18 cellular contexts compared by ENCODE assay signal in the genomic region with DNA sequence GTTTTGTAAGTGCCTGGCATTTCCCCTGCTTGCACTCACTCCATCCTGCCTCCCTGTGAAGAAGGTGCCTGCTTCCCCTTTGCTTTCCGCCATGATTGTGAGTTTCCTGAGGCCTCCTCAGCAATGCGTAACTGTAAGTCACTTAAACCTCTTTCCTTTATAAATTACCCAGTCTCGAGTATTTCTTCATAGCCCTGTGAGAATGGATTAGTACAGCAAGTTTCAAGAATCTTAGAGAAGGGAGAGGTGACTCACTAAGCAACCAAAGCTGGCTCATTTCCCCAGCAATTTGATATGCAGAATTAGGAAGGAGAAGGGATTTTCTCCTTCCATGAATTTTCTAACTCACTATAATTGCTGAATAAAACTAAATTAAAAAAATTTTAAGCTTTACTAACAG.
DNase-seq lines count a peak whose midpoint lies in the region; ATAC-seq, FAIRE-seq and TF ChIP-seq lines count a peak whose summit lies in the region.
"Had no signal": no experiment of that assay in that cellular context is flagged by ENCODE, and none has a peak within 500 bp of the region (broad histone marks: within the 10 kb centered on the region; RNA-seq: fewer than 3 reads in every experiment).

No MANE protein-coding gene starts in this region.

- ATAC-seq in mucosa of descending colon (no peak), HG02852 (IDR thresholded peaks at IDR 0.05; ENCODE audit: unreplicated experiment) (no peak)

- H3K79me2 ChIP-seq in ACC112 (ENCODE audit: control insufficient read depth, insufficient read depth, low read length, unreplicated experiment) (no peaks in the 10 kb centered on the region), mammary epithelial cell (ENCODE audit: insufficient read depth, low read length) (no peaks in the 10 kb centered on the region)

- H3K27me3 ChIP-seq in ACC112 (ENCODE audit: insufficient read depth, low read length) (no peaks in the 10 kb centered on the region), mammary epithelial cell (ENCODE audit: insufficient read depth, low read length) (no peaks in the 10 kb centered on the region)

- BruUV-seq in mammary epithelial cell (replicated peaks; lab: Mats Ljungman, UMichigan), result no TSS peak

- H4K20me1 ChIP-seq in mammary epithelial cell (ENCODE audit: insufficient read depth, low read length), result no peaks in the 10 kb centered on the region

- no peak overlapping the region for H3K4me2 ChIP-seq in mammary epithelial cell (ENCODE audit: insufficient read depth, low read depth, low read length)

- H3K27ac Mint-ChIP-seq in activated T-helper 2 cell treated with anti-CD3 and anti-CD28 coated beads, Interferon-gamma antibody, Interleukin-2, Interleukin-4, amounts not matched to agents 10 μg/mL and 5 μg/mL and 100 μg/mL, durations not matched to agents 14 hours and 24 hours and 36 hours, result no peak overlapping the region
- H3K27ac Mint-ChIP-seq: activated naive CD4-positive, alpha-beta T cell treated with anti-CD3 and anti-CD28 coated beads for 36 hours; CD4-positive, alpha-beta memory T cell had no signal

- no peak for FAIRE-seq in RCC 7860 (lab: Jason Lieb, UNC)

- CTCF ChIA-PET in mammary epithelial cell (lab: Charles Lee; ENCODE audit: low non-redundant PET), result no interaction called here

- dilution Hi-C loops in mammary epithelial cell (cut with HindIII; ENCODE audit: low sequenced_read_pairs), result no loop called here

- intact Hi-C loops in mammary epithelial cell (cut with micrococcal nuclease), result no loop called here
- intact Hi-C loops in cardiac septum (cut with DNase I), result no loop called here
- intact Hi-C loops in activated T-helper 2 cell treated with anti-CD3 and anti-CD28 coated beads, Interferon-gamma antibody, Interleukin-2, Interleukin-4, amounts not matched to agents 10 μg/mL and 5 μg/mL and 100 μg/mL, durations not matched to agents 14 hours and 24 hours and 36 hours (cut with micrococcal nuclease), result no loop called here
- intact Hi-C loops in mucosa of descending colon (cut with DNase I, micrococcal nuclease), result no loop called here

- no peaks in the 10 kb centered on the region for H3K36me3 Mint-ChIP-seq in activated T-helper 2 cell treated with anti-CD3 and anti-CD28 coated beads, Interferon-gamma antibody, Interleukin-2, Interleukin-4, amounts not matched to agents 10 μg/mL and 5 μg/mL and 100 μg/mL, durations not matched to agents 14 hours and 24 hours and 36 hours (ENCODE audit: low read depth)
- H3K36me3 Mint-ChIP-seq: CD4-positive, alpha-beta memory T cell had no signal

- no peaks in the 10 kb centered on the region for H3K4me1 Mint-ChIP-seq in activated T-helper 2 cell treated with anti-CD3 and anti-CD28 coated beads, Interferon-gamma antibody, Interleukin-2, Interleukin-4, amounts not matched to agents 10 μg/mL and 5 μg/mL and 100 μg/mL, durations not matched to agents 14 hours and 24 hours and 36 hours (ENCODE audit: low read depth)
- H3K4me1 Mint-ChIP-seq: CD4-positive, alpha-beta memory T cell had no signal

- peaks cover 46% of the 10 kb centered on the region for H3K9me3 Mint-ChIP-seq in activated T-helper 2 cell treated with anti-CD3 and anti-CD28 coated beads, Interferon-gamma antibody, Interleukin-2, Interleukin-4, amounts not matched to agents 10 μg/mL and 5 μg/mL and 100 μg/mL, durations not matched to agents 14 hours and 24 hours and 36 hours

- TF ChIP-seq CTCF in mammary epithelial cell (conservative IDR thresholded peaks at IDR 0.05 in 1 of 2, IDR thresholded peaks at IDR 0.05 in 1 of 2; ENCODE audit: extremely low read depth in 1 of 2, insufficient read depth in 1 of 2, low read depth in 1 of 2, low read length in 2 of 2) (no peak), foreskin fibroblast (IDR thresholded peaks at IDR 0.05; ENCODE audit: low read depth, low read length) (no peak), mucosa of descending colon (IDR thresholded peaks at IDR 0.05) (no peak)

- H3K27ac ChIP-seq in ACC112 (ENCODE audit: low read depth, low read length) (peak overlapping the region; percentile 66), mammary epithelial cell (ENCODE audit: insufficient read depth, low read depth, low read length) (no peak overlapping the region)
- H3K27ac ChIP-seq: HL-60, left ventricle myocardium inferior had no signal

- H3K36me3 ChIP-seq in ACC112 (ENCODE audit: insufficient read depth, low read length) (no peaks in the 10 kb centered on the region), mammary epithelial cell (ENCODE audit: insufficient read depth, low read length) (no peaks in the 10 kb centered on the region), mucosa of descending colon (ENCODE audit: low read depth) (no peaks in the 10 kb centered on the region)
- H3K36me3 ChIP-seq: left ventricle myocardium inferior had no signal

- in situ Hi-C loops in mammary epithelial cell (cut with MboI; ENCODE audit: low sequenced_read_pairs in 2 of 2), result no loop called here

- H3K27me3 Mint-ChIP-seq in activated T-helper 2 cell treated with anti-CD3 and anti-CD28 coated beads, Interferon-gamma antibody, Interleukin-2, Interleukin-4, amounts not matched to agents 10 μg/mL and 5 μg/mL and 100 μg/mL, durations not matched to agents 14 hours and 24 hours and 36 hours (ENCODE audit: low read depth), result no peaks in the 10 kb centered on the region
- H3K27me3 Mint-ChIP-seq: CD4-positive, alpha-beta memory T cell had no signal

- WGBS in mammary epithelial cell (ENCODE audit: low coverage, missing lambda C conversion rate), result 86% methylated on average over 3 of the region's 3 CpGs

- peaks cover 14% of the 10 kb centered on the region for H3K4me1 ChIP-seq in ACC112 (ENCODE audit: control insufficient read depth, insufficient read depth, low read length, unreplicated experiment)
- no peaks in the 10 kb centered on the region for H3K4me1 ChIP-seq in mammary epithelial cell (ENCODE audit: insufficient read depth, low read length)
- H3K4me1 ChIP-seq in mucosa of descending colon (ENCODE audit: low read depth), result no peaks in the 10 kb centered on the region
- H3K4me1 ChIP-seq: left ventricle myocardium inferior had no signal

- no peak overlapping the region for H3K9ac ChIP-seq in mammary epithelial cell (ENCODE audit: insufficient read depth, low read length)

- H3K4me3 Mint-ChIP-seq in activated T-helper 2 cell treated with anti-CD3 and anti-CD28 coated beads, Interferon-gamma antibody, Interleukin-2, Interleukin-4, amounts not matched to agents 10 μg/mL and 5 μg/mL and 100 μg/mL, durations not matched to agents 14 hours and 24 hours and 36 hours (ENCODE audit: low read depth), result no peak overlapping the region
- H3K4me3 Mint-ChIP-seq: activated naive CD4-positive, alpha-beta T cell treated with anti-CD3 and anti-CD28 coated beads for 36 hours; CD4-positive, alpha-beta memory T cell had no signal

- H2AFZ ChIP-seq in ACC112 (ENCODE audit: low read length, unreplicated experiment) (peak overlapping the region; percentile 52), mammary epithelial cell (ENCODE audit: low read depth, low read length) (peak overlapping the region; percentile 59)

- H3K9me3 ChIP-seq in mammary epithelial cell (replicated peaks; ENCODE audit: insufficient read depth, low read length), result no peaks in the 10 kb centered on the region
- H3K9me3 ChIP-seq in mucosa of descending colon, result peaks cover 4% of the 10 kb centered on the region

- DNase-seq in RCC 7860 (ENCODE audit: low spot score), result peak; percentile 15
- peak; percentile 93 for DNase-seq in mammary epithelial cell
- DNase-seq in foreskin fibroblast, result peak; percentile 3 to 57
- DNase-seq in cardiac septum (ENCODE audit: low spot score), result no peak
- DNase-seq in activated T-helper 2 cell treated with anti-CD3 and anti-CD28 coated beads, Interferon-gamma antibody, Interleukin-2, Interleukin-4, amounts not matched to agents 10 μg/mL and 5 μg/mL and 100 μg/mL, durations not matched to agents 14 hours and 24 hours and 36 hours (ENCODE audit: low spot score), result no peak
- no peak for DNase-seq in mucosa of descending colon
- DNase-seq: ACHN; activated CD4-positive, alpha-beta T cell treated with anti-CD3 and anti-CD28 coated beads for 1 hour; activated CD8-positive, alpha-beta memory T cell treated with anti-CD3 and anti-CD28 coated beads, Interleukin-2, amount 50 U/mL, for 4 hours; activated naive CD4-positive, alpha-beta T cell treated with anti-CD3 and anti-CD28 coated beads for 36 hours; CD4-positive, alpha-beta memory T cell; left ventricle myocardium inferior; NCI-H1694 treated with DMSO at 0.1 percent for 48 hours; NCI-H510A treated with DMSO at 0.1 percent for 48 hours; RPMI8226 had no signal

- H3K4me3 ChIP-seq in ACC112 (ENCODE audit: low read depth, low read length) (no peak overlapping the region), mammary epithelial cell (replicated peaks in 1 of 3; ENCODE audit: insufficient read depth in 1 of 3, low read depth in 2 of 3, low read length in 3 of 3) (no peak overlapping the region), foreskin fibroblast (ENCODE audit: low read depth in 1 of 2, low read length in 2 of 2) (no peak overlapping the region), mucosa of descending colon (no peak overlapping the region)
- H3K4me3 ChIP-seq: left ventricle myocardium inferior had no signal

Comparison
In these comparisons a context has a peak if more than half of its experiments do, and no peak if none do; other contexts are left out.
1. DNase-seq: peak in RCC 7860 (single experiment), mammary epithelial cell (single experiment) and foreskin fibroblast (2 of 2); none in cardiac septum (single experiment), activated T-helper 2 cell treated with anti-CD3 and anti-CD28 coated beads, Interferon-gamma antibody, Interleukin-2, Interleukin-4, amounts not matched to agents 10 μg/mL and 5 μg/mL and 100 μg/mL, durations not matched to agents 14 hours and 24 hours and 36 hours (single experiment) and mucosa of descending colon (0 of 3).